Comparison of ENCODE assay signal across 20 cellular contexts in genomic region chr16:48462146-48462740, GRCh38.
DNase-seq lines count a peak whose midpoint lies in the region; ATAC-seq, FAIRE-seq and TF ChIP-seq lines count a peak whose summit lies in the region.
"Had no signal": no experiment of that assay in that cellular context is flagged by ENCODE, and none has a peak within 500 bp of the region (broad histone marks: within the 10 kb centered on the region; RNA-seq: fewer than 3 reads in every experiment).

No MANE protein-coding gene starts in this region.

- no peak overlapping the region for H3K4me3 ChIP-seq in epithelial cell of esophagus (ENCODE audit: low read length)
- H3K4me3 ChIP-seq: ascending aorta, GM12878 had no signal

- DNase-seq in M059J (ENCODE audit: low read depth) (peak; percentile 32), RPMI7951 (ENCODE audit: low read depth) (peak; percentile 54), epithelial cell of esophagus (ENCODE audit: low read depth) (peak; percentile 97), urothelium cell line (ENCODE audit: low spot score) (peak; percentile 38), HuH-7 (ENCODE audit: low spot score) (no peak), NCI-H524 (lab: John Stamatoyannopoulos, UW) (no peak)
- DNase-seq: activated effector memory CD4-positive, alpha-beta T cell treated with Interleukin-2 at 50 U/mL for 16 hours; activated naive CD8-positive, alpha-beta T cell treated with anti-CD3 and anti-CD28 coated beads, Interleukin-2, amount 10 ng/mL, durations not matched to agents 7 days and 5 days; CD4-positive, CD25-positive, alpha-beta regulatory T cell; MM.1S; naive thymus-derived CD8-positive, alpha-beta T cell; NCI-H1417; NCI-H2081 treated with DMSO at 0.1 percent for 48 hours; NCI-H446; stimulated activated naive CD4-positive, alpha-beta T cell treated with Interleukin-2 at 50 U/mL for 16 hours had no signal

- TF ChIP-seq CTCF in epithelial cell of esophagus (IDR thresholded peaks at IDR 0.05; ENCODE audit: insufficient read depth, low read depth, low read length, missing control alignments): no peak

- ATAC-seq in GM18511 (IDR thresholded peaks at IDR 0.05; ENCODE audit: unreplicated experiment): no peak
- ATAC-seq: GM12878; naive thymus-derived CD8-positive, alpha-beta T cell had no signal

- peak; percentile 62 for FAIRE-seq in urothelium cell line (lab: Jason Lieb, UNC)
- FAIRE-seq: GM12878, H1, RCC 7860 had no signal

Comparison
In these comparisons a context has a peak if more than half of its experiments do, and no peak if none do; other contexts are left out.
1. DNase-seq: peak in M059J (single experiment), RPMI7951 (single experiment), epithelial cell of esophagus (single experiment) and urothelium cell line (single experiment); none in HuH-7 (single experiment) and NCI-H524 (0 of 2).